Comparison of ENCODE assay signal across 33 cellular contexts in genomic region chr3:10625307-10625706, GRCh38.
"Had no signal": no experiment of that assay in that cellular context is flagged by ENCODE, and none has a peak within 500 bp of the region (broad histone marks: within the 10 kb centered on the region; RNA-seq: fewer than 3 reads in every experiment).

No MANE protein-coding gene starts in this region.

- H3K27me3 ChIP-seq: ascending aorta, cardiac muscle cell had no signal

- H3K27ac ChIP-seq: ascending aorta, cardiac muscle cell, PC-9, RWPE1, WERI-Rb-1 had no signal

- DNase-seq: activated CD4-positive, alpha-beta memory T cell treated with anti-CD3 and anti-CD28 coated beads, Interleukin-2, amount 10 ng/mL, durations not matched to agents 7 days and 5 days; activated CD4-positive, alpha-beta T cell treated with anti-CD3 and anti-CD28 coated beads for 1 hour; activated CD4-positive, alpha-beta T cell treated with anti-CD3 and anti-CD28 coated beads for 48 hours; activated CD4-positive, CD25-positive, alpha-beta regulatory T cell; activated CD8-positive, alpha-beta memory T cell treated with anti-CD3 and anti-CD28 coated beads for 24 hours; activated CD8-positive, alpha-beta memory T cell treated with anti-CD3 and anti-CD28 coated beads, Interleukin-2, amount 10 ng/mL, durations not matched to agents 7 days and 5 days; activated CD8-positive, alpha-beta memory T cell treated with anti-CD3 and anti-CD28 coated beads, Interleukin-2, amount 50 U/mL, for 48 hours; activated gamma-delta T cell; activated naive CD4-positive, alpha-beta T cell treated with Interleukin-2 at 50 U/mL for 16 hours; activated naive CD8-positive, alpha-beta T cell treated with anti-CD3 and anti-CD28 coated beads, Interleukin-2, amount 10 ng/mL, durations not matched to agents 7 days and 5 days; activated T-cell treated with anti-CD3 and anti-CD28 coated beads, Interleukin-2, amount 50 U/mL, for 48 hours; amygdala; NCI-H1092 treated with DMSO at 0.1 percent for 48 hours; NCI-H1417; NCI-H146; NCI-H187; NCI-H2029 treated with DMSO at 0.1 percent for 48 hours; NCI-H2107; NCI-H2171; NCI-H510A; NCI-H526; NCI-H748 treated with DMSO at 0.1 percent for 48 hours; NK-92 treated with Interleukin-12 subunit alpha and Interleukin-12 subunit beta, amount 100 ng/mL, for 24 hours; PC-9; SIG-M5; T1000; WERI-Rb-1 had no signal

- H3K27me3 Mint-ChIP-seq: activated CD4-positive, alpha-beta memory T cell treated with anti-CD3 and anti-CD28 coated beads, Interleukin-2, amount 10 ng/mL, durations not matched to agents 7 days and 5 days had no signal

- H3K4me1 Mint-ChIP-seq: activated CD4-positive, alpha-beta memory T cell treated with anti-CD3 and anti-CD28 coated beads, Interleukin-2, amount 10 ng/mL, durations not matched to agents 7 days and 5 days; activated CD8-positive, alpha-beta memory T cell treated with anti-CD3 and anti-CD28 coated beads, Interleukin-2, amount 10 ng/mL, durations not matched to agents 7 days and 5 days; activated naive CD4-positive, alpha-beta T cell treated with anti-CD3 and anti-CD28 coated beads, Interleukin-2, amount 50 U/mL, for 24 hours; activated naive CD8-positive, alpha-beta T cell treated with anti-CD3 and anti-CD28 coated beads, Interleukin-2, amount 10 ng/mL, durations not matched to agents 7 days and 5 days; central memory CD8-positive, alpha-beta T cell had no signal

- H3K27ac Mint-ChIP-seq: activated CD4-positive, alpha-beta memory T cell treated with anti-CD3 and anti-CD28 coated beads, Interleukin-2, amount 10 ng/mL, durations not matched to agents 7 days and 5 days; activated CD8-positive, alpha-beta memory T cell treated with anti-CD3 and anti-CD28 coated beads, Interleukin-2, amount 10 ng/mL, durations not matched to agents 7 days and 5 days; activated naive CD4-positive, alpha-beta T cell treated with anti-CD3 and anti-CD28 coated beads, Interleukin-2, amount 50 U/mL, for 24 hours; activated naive CD8-positive, alpha-beta T cell treated with anti-CD3 and anti-CD28 coated beads, Interleukin-2, amount 10 ng/mL, durations not matched to agents 7 days and 5 days had no signal

- H3K36me3 ChIP-seq: ascending aorta, cardiac muscle cell, WERI-Rb-1 had no signal

- ATAC-seq: activated CD8-positive, alpha-beta memory T cell treated with anti-CD3 and anti-CD28 coated beads, Interleukin-2, amount 10 ng/mL, durations not matched to agents 7 days and 5 days; Right ventricle myocardium inferior had no signal

- H3K4me3 ChIP-seq: ascending aorta, cardiac muscle cell, PC-9 had no signal

- H3K4me1 ChIP-seq: ascending aorta had no signal

- H3K36me3 Mint-ChIP-seq: activated CD8-positive, alpha-beta memory T cell treated with anti-CD3 and anti-CD28 coated beads, Interleukin-2, amount 10 ng/mL, durations not matched to agents 7 days and 5 days; activated naive CD4-positive, alpha-beta T cell treated with anti-CD3 and anti-CD28 coated beads, Interleukin-2, amount 50 U/mL, for 24 hours; activated naive CD8-positive, alpha-beta T cell treated with anti-CD3 and anti-CD28 coated beads, Interleukin-2, amount 10 ng/mL, durations not matched to agents 7 days and 5 days had no signal

- H3K9me3 Mint-ChIP-seq: activated CD4-positive, alpha-beta memory T cell treated with anti-CD3 and anti-CD28 coated beads, Interleukin-2, amount 10 ng/mL, durations not matched to agents 7 days and 5 days; activated naive CD4-positive, alpha-beta T cell treated with anti-CD3 and anti-CD28 coated beads, Interleukin-2, amount 50 U/mL, for 24 hours; activated naive CD8-positive, alpha-beta T cell treated with anti-CD3 and anti-CD28 coated beads, Interleukin-2, amount 10 ng/mL, durations not matched to agents 7 days and 5 days; central memory CD8-positive, alpha-beta T cell had no signal

- H3K9me3 ChIP-seq: ascending aorta had no signal

- H3K4me3 Mint-ChIP-seq: activated CD4-positive, alpha-beta memory T cell treated with anti-CD3 and anti-CD28 coated beads, Interleukin-2, amount 10 ng/mL, durations not matched to agents 7 days and 5 days; activated CD8-positive, alpha-beta memory T cell treated with anti-CD3 and anti-CD28 coated beads, Interleukin-2, amount 10 ng/mL, durations not matched to agents 7 days and 5 days; activated naive CD4-positive, alpha-beta T cell treated with anti-CD3 and anti-CD28 coated beads, Interleukin-2, amount 50 U/mL, for 24 hours; activated naive CD8-positive, alpha-beta T cell treated with anti-CD3 and anti-CD28 coated beads, Interleukin-2, amount 10 ng/mL, durations not matched to agents 7 days and 5 days; central memory CD8-positive, alpha-beta T cell had no signal
